29 cellular contexts compared by ENCODE assay signal in the genomic region with DNA sequence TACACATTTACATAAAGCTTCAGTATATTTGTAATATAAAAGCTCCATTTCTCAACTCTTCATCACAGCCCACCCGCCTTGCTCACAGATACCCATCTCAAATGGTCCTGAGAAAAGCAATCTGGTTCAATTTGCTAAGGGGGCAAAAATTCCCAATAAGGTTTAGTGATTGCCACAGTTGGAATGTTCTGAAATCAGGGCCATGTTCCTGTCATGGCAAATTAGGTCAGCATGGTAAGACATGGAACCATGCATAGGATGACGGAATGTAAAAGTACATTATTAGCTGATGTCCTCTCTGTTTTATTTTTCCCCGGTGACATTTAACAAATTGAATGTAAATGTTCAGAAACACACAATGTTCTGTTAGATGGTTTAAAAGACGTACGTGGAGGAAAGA.
"Had no signal": no experiment of that assay in that cellular context is flagged by ENCODE, and none has a peak within 500 bp of the region (broad histone marks: within the 10 kb centered on the region; RNA-seq: fewer than 3 reads in every experiment).

No MANE protein-coding gene starts in this region.

- H3K4me3 Mint-ChIP-seq: naive thymus-derived CD4-positive, alpha-beta T cell; natural killer cell; nephron; neural progenitor cell; stimulated activated memory B cell treated with anti-CD40 and anti-IgM and Interleukin-4, amounts not matched to agents 10 μg/mL and 1 μg/mL and 100 μg/mL, for 72 hours; stimulated activated naive CD8-positive, alpha-beta T cell treated with anti-CD3 and anti-CD28 coated beads, Interleukin-15, amount 100 ng/mL, for 72 hours; type B pancreatic cell had no signal

- H3K27ac Mint-ChIP-seq: naive thymus-derived CD4-positive, alpha-beta T cell; natural killer cell; nephron; neural progenitor cell; stimulated activated memory B cell treated with anti-CD40 and anti-IgM and Interleukin-4, amounts not matched to agents 10 μg/mL and 1 μg/mL and 100 μg/mL, for 72 hours; stimulated activated naive CD8-positive, alpha-beta T cell treated with anti-CD3 and anti-CD28 coated beads, Interleukin-15, amount 100 ng/mL, for 72 hours; type B pancreatic cell had no signal

- H3K27me3 Mint-ChIP-seq: naive thymus-derived CD4-positive, alpha-beta T cell; stimulated activated memory B cell treated with anti-CD40 and anti-IgM and Interleukin-4, amounts not matched to agents 10 μg/mL and 1 μg/mL and 100 μg/mL, for 72 hours; stimulated activated naive CD8-positive, alpha-beta T cell treated with anti-CD3 and anti-CD28 coated beads, Interleukin-15, amount 100 ng/mL, for 72 hours; type B pancreatic cell had no signal

- H3K36me3 ChIP-seq: neural progenitor cell, ovary, prostate gland, right lobe of liver, sigmoid colon, suprapubic skin, tibial artery, transverse colon, upper lobe of right lung, uterus had no signal

- H3K36me3 Mint-ChIP-seq: neural progenitor cell; stimulated activated memory B cell treated with anti-CD40 and anti-IgM and Interleukin-4, amounts not matched to agents 10 μg/mL and 1 μg/mL and 100 μg/mL, for 72 hours; type B pancreatic cell had no signal

- H3K4me1 ChIP-seq: parathyroid adenoma, prostate gland, right lobe of liver, sigmoid colon, suprapubic skin, testis, tibial artery, transverse colon, upper lobe of right lung, uterus had no signal

- H3K4me1 Mint-ChIP-seq: naive thymus-derived CD4-positive, alpha-beta T cell; natural killer cell; nephron; stimulated activated memory B cell treated with anti-CD40 and anti-IgM and Interleukin-4, amounts not matched to agents 10 μg/mL and 1 μg/mL and 100 μg/mL, for 72 hours; stimulated activated naive CD8-positive, alpha-beta T cell treated with anti-CD3 and anti-CD28 coated beads, Interleukin-15, amount 100 ng/mL, for 72 hours had no signal

- H3K9me3 Mint-ChIP-seq: type B pancreatic cell had no signal

- H3K4me3 ChIP-seq: neural progenitor cell, ovary, prostate gland, right lobe of liver, sigmoid colon, suprapubic skin, testis, tibial artery, transverse colon, upper lobe of right lung, uterus had no signal

- DNase-seq: naive thymus-derived CD4-positive, alpha-beta T cell; natural killer cell; occipital lobe; ovary; right cardiac atrium; right lobe of liver; sigmoid colon; small intestine; stimulated activated CD4-positive, alpha-beta T cell treated with anti-CD3 and anti-CD28 coated beads, Interleukin-15, amount 100 ng/mL, for 24 hours; stimulated activated CD4-positive, alpha-beta T cell treated with anti-CD3 and anti-CD28 coated beads, Interleukin-2, amount 100 ng/mL, for 24 hours; stimulated activated CD4-positive, alpha-beta T cell treated with anti-CD3 and anti-CD28 coated beads, Interleukin-2, amount 100 ng/mL, for 48 hours; stimulated activated CD4-positive, alpha-beta T cell treated with anti-CD3 and anti-CD28 coated beads, Interleukin-4, amount 100 ng/mL, for 4 hours; stimulated activated CD8-positive, alpha-beta memory T cell treated with anti-CD3 and anti-CD28 coated beads, Interleukin-4, amount 100 ng/mL, for 48 hours; stimulated activated naive CD4-positive, alpha-beta T cell; stimulated activated naive CD8-positive, alpha-beta T cell treated with anti-CD3 and anti-CD28 coated beads, Interleukin-15, amount 100 ng/mL, for 72 hours; stimulated activated naive CD8-positive, alpha-beta T cell treated with anti-CD3 and anti-CD28 coated beads, Interleukin-15, Interleukin-2, amounts not matched to agents 100 U/mL and 50 U/mL, for 24 hours; substantia nigra; testis; tibial artery; transverse colon; upper lobe of right lung; uterus had no signal

- ATAC-seq: naive thymus-derived CD4-positive, alpha-beta T cell; natural killer cell; right cardiac atrium; right lobe of liver; stimulated activated memory B cell treated with anti-CD40 and anti-IgM and Interleukin-4, amounts not matched to agents 10 μg/mL and 1 μg/mL and 100 μg/mL, for 72 hours; stimulated activated naive CD8-positive, alpha-beta T cell treated with anti-CD3 and anti-CD28 coated beads, Interleukin-15, amount 100 ng/mL, for 72 hours; stimulated activated naive CD8-positive, alpha-beta T cell treated with anti-CD3 and anti-CD28 coated beads, Interleukin-15, Interleukin-2, amounts not matched to agents 100 U/mL and 50 U/mL, for 24 hours; upper lobe of right lung had no signal

- H3K9me3 ChIP-seq: prostate gland, right lobe of liver, suprapubic skin, testis, tibial artery, transverse colon, upper lobe of right lung, uterus had no signal
